ENCODE assay signal across 10 cellular contexts in the genomic region with DNA sequence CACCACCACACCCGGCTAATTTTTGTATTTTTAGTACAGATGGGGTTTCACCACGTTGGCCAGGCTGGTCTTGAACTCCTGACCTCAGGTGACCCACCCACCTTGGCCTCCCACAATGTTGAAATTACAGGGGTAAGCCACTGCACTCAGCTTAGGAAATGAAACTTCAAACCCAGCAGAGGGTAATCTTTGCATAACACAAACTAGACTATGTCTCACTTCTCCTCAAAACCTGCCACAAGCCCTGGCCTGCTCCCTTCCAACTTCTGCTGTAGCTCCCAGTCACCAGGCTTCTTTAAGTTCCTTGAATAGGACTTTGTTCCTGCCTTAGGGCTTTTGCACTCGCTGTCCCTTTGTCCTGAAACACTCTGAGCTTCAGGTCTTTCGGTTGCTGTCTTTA. TPM values are rescaled to one million over a fixed set of nuclear protein-coding genes. Genes with fewer than 3 reads are reported as not detected.
DNase-seq lines count a peak whose midpoint lies in the region; ATAC-seq and TF ChIP-seq lines count a peak whose summit lies in the region.
"Had no signal": no experiment of that assay in that cellular context is flagged by ENCODE, and none has a peak within 500 bp of the region (broad histone marks: within the 10 kb centered on the region; RNA-seq: fewer than 3 reads in every experiment).

No MANE protein-coding gene starts in this region.

- no peaks in the 10 kb centered on the region for H3K36me3 ChIP-seq in upper lobe of right lung

- H3K4me3 ChIP-seq in skin epidermis (no peak overlapping the region), upper lobe of right lung (no peak overlapping the region)

- H3K27ac ChIP-seq in skin epidermis (peak overlapping the region in 14 of 21 experiments; percentile 15 to 86 (median 59)), upper lobe of right lung (no peak overlapping the region)

- no peaks in the 10 kb centered on the region for H3K9me3 ChIP-seq in upper lobe of right lung

- TF ChIP-seq CTCF in upper lobe of right lung (IDR thresholded peaks at IDR 0.05): no peak

- DNase-seq in RPMI8226 (peak; percentile 77), upper lobe of right lung (no peak), HUDEP-2 (lab: John Stamatoyannopoulos, UW; ENCODE audit: unreplicated experiment in 76 of 76) (no peak), NCI-H524 treated with DMSO at 0.1 percent for 48 hours (lab: John Stamatoyannopoulos, UW) (no peak)
- no peak for DNase-seq in stimulated activated naive CD4-positive, alpha-beta T cell (lab: John Stamatoyannopoulos, UW)
- DNase-seq: kidney, NCI-H1417 had no signal

- H3K4me1 ChIP-seq in upper lobe of right lung: peaks cover 43% of the 10 kb centered on the region

- peak; percentile 69 for ATAC-seq in GM19043 (IDR thresholded peaks at IDR 0.05; ENCODE audit: low read depth, unreplicated experiment)
- ATAC-seq in HG02981 (IDR thresholded peaks at IDR 0.05; ENCODE audit: unreplicated experiment): peak; percentile 58
- no peak for ATAC-seq in upper lobe of right lung

- H3K27me3 ChIP-seq in upper lobe of right lung: no peaks in the 10 kb centered on the region

- intact Hi-C loops in upper lobe of right lung (cut with DNase I): no loop called here

RNA-seq across cellular contexts. Expression of gene SEMA4B, which starts 39.2 kb away (rescaled TPM):
- total RNA-seq in upper lobe of right lung: 48.7 TPM

RNA-seq across cellular contexts. Expression of gene IDH2, which starts 59.7 kb away (rescaled TPM):
- total RNA-seq in upper lobe of right lung: 43.1 TPM
